8 cellular contexts compared by ENCODE assay signal in the genomic region with DNA sequence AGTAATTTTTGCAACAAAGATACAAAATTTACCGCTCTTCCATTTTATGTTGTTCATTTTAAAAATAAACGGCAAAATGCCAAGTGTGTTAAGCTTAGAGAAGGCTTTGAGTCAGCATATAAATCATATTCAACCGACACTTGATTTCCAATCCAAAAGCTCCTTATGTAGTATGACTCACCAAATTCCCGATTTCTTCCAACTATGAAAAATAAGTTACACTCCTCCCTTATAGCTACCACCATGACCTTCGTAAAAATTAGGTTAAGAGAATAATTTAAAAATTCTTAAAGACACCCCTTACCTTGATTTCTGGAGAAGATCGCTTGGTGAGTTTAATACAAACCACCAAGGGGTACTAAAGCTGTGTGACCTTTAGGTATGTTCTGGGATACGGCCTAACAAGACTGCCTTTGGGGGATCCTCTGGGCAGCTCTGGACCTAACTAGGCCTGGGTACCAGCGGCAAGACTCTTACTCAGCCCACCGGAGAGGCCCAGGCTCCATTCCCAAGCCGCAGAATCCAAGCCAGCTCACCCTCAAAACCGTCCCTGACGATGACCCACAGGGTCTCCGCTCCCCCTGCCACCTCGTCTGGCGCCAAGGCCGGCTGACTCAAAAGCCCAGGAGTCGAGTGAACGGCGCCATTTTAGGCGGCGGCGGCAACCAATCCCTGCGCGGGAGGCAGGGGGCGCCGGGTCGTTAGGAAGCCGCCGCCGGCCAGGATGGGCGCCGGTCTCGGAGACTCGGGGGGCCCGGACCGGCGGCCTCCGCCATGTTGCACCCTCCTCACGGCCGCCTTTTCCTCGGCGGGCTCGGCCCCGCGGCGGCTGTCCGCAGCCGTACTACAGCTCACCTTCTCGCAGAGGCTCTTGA. TPM values are rescaled to one million over a fixed set of nuclear protein-coding genes. Genes with fewer than 3 reads are reported as not detected.
DNase-seq lines count a peak whose midpoint lies in the region; ATAC-seq and TF ChIP-seq lines count a peak whose summit lies in the region.

No MANE protein-coding gene starts in this region.

- peak; percentile 45 for ATAC-seq in GM19452 (IDR thresholded peaks at IDR 0.05; ENCODE audit: unreplicated experiment)
- ATAC-seq in HG03565 (IDR thresholded peaks at IDR 0.05; ENCODE audit: unreplicated experiment) = peak; percentile 11
- ATAC-seq in activated naive CD4-positive, alpha-beta T cell treated with anti-CD3 and anti-CD28 coated beads, Interleukin-2, amount 50 U/mL, for 72 hours = peak; percentile 42 to 43

- peaks cover 7% of the 10 kb centered on the region for H3K36me3 ChIP-seq in CD8-positive, alpha-beta memory T cell (ENCODE audit: insufficient read depth, low read length)
- H3K36me3 ChIP-seq in SJSA1 = peaks cover 47% of the 10 kb centered on the region
- H3K36me3 ChIP-seq in ovary = no peaks in the 10 kb centered on the region
- peaks cover 5% of the 10 kb centered on the region for H3K36me3 ChIP-seq in thymus (ENCODE audit: control insufficient read depth, insufficient read depth)

- peak overlapping the region; percentile 98 to 100 (median 99) for H3K27ac Mint-ChIP-seq in CD8-positive, alpha-beta memory T cell
- peak overlapping the region; percentile 99 for H3K27ac Mint-ChIP-seq in activated naive CD4-positive, alpha-beta T cell treated with anti-CD3 and anti-CD28 coated beads, Interleukin-2, amount 50 U/mL, for 72 hours

- peaks cover 0 to 3% of the 10 kb centered on the region in 2 donors for H3K27me3 Mint-ChIP-seq in CD8-positive, alpha-beta memory T cell

- intact Hi-C loops in head of caudate nucleus (cut with DNase I) = loop anchor here (5.0 kb wide), 3 partner anchors 48 to 147 kb away; a partner anchor contains a TSS
- intact Hi-C loops in ovary (cut with DNase I) = loop anchor here in 2 of 4 donors (5.0 to 10.0 kb wide), 2 partner anchors 48 to 50 kb away; a partner anchor contains a TSS

- WGBS in ovary, 3 donors = 0 to 1% (median 1%) methylated on average over 14 to 49 of the region's 49 CpGs
- WGBS in thymus = under 1% methylated on average over 49 of the region's 49 CpGs

- H3K4me1 Mint-ChIP-seq in CD8-positive, alpha-beta memory T cell = peaks cover 52 to 66% (median 62%) of the 10 kb centered on the region in 3 donors

- peak; percentile 62 to 79 (median 69) for DNase-seq in CD8-positive, alpha-beta memory T cell
- DNase-seq in SJSA1 (ENCODE audit: low read depth in 1 of 2, low spot score in 2 of 2) (peak; percentile 87 to 88), head of caudate nucleus (peak; percentile 15 to 80 (median 62)), ovary (peak; percentile 64 to 83 (median 71))
- peak; percentile 70 to 73 for DNase-seq in activated naive CD4-positive, alpha-beta T cell treated with anti-CD3 and anti-CD28 coated beads, Interleukin-2, amount 50 U/mL, for 72 hours (ENCODE audit: low spot score in 2 of 2)

- peak overlapping the region; percentile 85 for H3K4me3 ChIP-seq in CD8-positive, alpha-beta memory T cell (ENCODE audit: low read length)
- H3K4me3 ChIP-seq in SJSA1 = peak overlapping the region; percentile 90
- peak overlapping the region; percentile 64 for H3K4me3 ChIP-seq in ovary
- H3K4me3 ChIP-seq in thymus (ENCODE audit: low read length) = peak overlapping the region; percentile 90

- peaks cover 47% of the 10 kb centered on the region for H3K4me1 ChIP-seq in CD8-positive, alpha-beta memory T cell (ENCODE audit: insufficient read depth, low read length)
- peaks cover 28% of the 10 kb centered on the region for H3K4me1 ChIP-seq in SJSA1 (replicated peaks)
- peaks cover 18% of the 10 kb centered on the region for H3K4me1 ChIP-seq in ovary (ENCODE audit: insufficient read depth)
- peaks cover 12% of the 10 kb centered on the region for H3K4me1 ChIP-seq in thymus (ENCODE audit: control insufficient read depth, insufficient read depth, low read length)

- CTCF ChIA-PET in CD8-positive, alpha-beta memory T cell (lab: Charles Lee) = interaction anchor here (0.8 to 4.0 kb wide), 14 partner anchors 10 to 362 kb away, joined by 3 to 31 read pairs (median 5); a partner anchor contains a TSS

- peak overlapping the region; percentile 94 to 100 (median 96) for H3K4me3 Mint-ChIP-seq in CD8-positive, alpha-beta memory T cell

- TF ChIP-seq POLR2A in ovary (IDR thresholded peaks at IDR 0.05) = no peak

- H3K9me3 ChIP-seq in CD8-positive, alpha-beta memory T cell (ENCODE audit: low read length) = no peaks in the 10 kb centered on the region
- H3K9me3 ChIP-seq in SJSA1 (replicated peaks) (no peaks in the 10 kb centered on the region), ovary (no peaks in the 10 kb centered on the region), thymus (ENCODE audit: control insufficient read depth) (no peaks in the 10 kb centered on the region)

- H3K9me3 Mint-ChIP-seq in CD8-positive, alpha-beta memory T cell = no peaks in the 10 kb centered on the region
- no peaks in the 10 kb centered on the region for H3K9me3 Mint-ChIP-seq in activated naive CD4-positive, alpha-beta T cell treated with anti-CD3 and anti-CD28 coated beads, Interleukin-2, amount 50 U/mL, for 72 hours

- POLR2A ChIA-PET in CD8-positive, alpha-beta memory T cell (lab: Charles Lee) = interaction anchor here (0.5 to 3.6 kb wide), 16 partner anchors 9 to 1800 kb away, joined by 3 to 41 read pairs (median 5); a partner anchor contains a TSS

- peak in 1 of 3 donors; percentile 47 for TF ChIP-seq CTCF in ovary (IDR thresholded peaks at IDR 0.05)

- no peak for TF ChIP-seq EP300 in ovary (IDR thresholded peaks at IDR 0.05)

- H3K27me3 ChIP-seq in CD8-positive, alpha-beta memory T cell (ENCODE audit: insufficient read depth, low read length, poor library complexity, severe bottlenecking) = no peaks in the 10 kb centered on the region
- H3K27me3 ChIP-seq in SJSA1 (replicated peaks) (no peaks in the 10 kb centered on the region), ovary (no peaks in the 10 kb centered on the region), thymus (ENCODE audit: control insufficient read depth, insufficient read depth) (no peaks in the 10 kb centered on the region)

- peaks cover 0 to 47% (median 8%) of the 10 kb centered on the region in 3 donors for H3K36me3 Mint-ChIP-seq in CD8-positive, alpha-beta memory T cell
- peaks cover 35 to 47% of the 10 kb centered on the region in 2 donors for H3K36me3 Mint-ChIP-seq in activated naive CD4-positive, alpha-beta T cell treated with anti-CD3 and anti-CD28 coated beads, Interleukin-2, amount 50 U/mL, for 72 hours

- peak overlapping the region; percentile 99 for H3K27ac ChIP-seq in CD8-positive, alpha-beta memory T cell (ENCODE audit: low read depth, low read length)
- H3K27ac ChIP-seq in SJSA1 (peak overlapping the region; percentile 95), ovary (peak overlapping the region; percentile 99), thymus (ENCODE audit: low read depth) (peak overlapping the region; percentile 99)

RNA-seq across cellular contexts. Expression of a gene that starts 0.7 kb away (rescaled TPM):
- 100 to 1,000 TPM; 189 to 210 TPM for total RNA-seq in CD8-positive, alpha-beta memory T cell
- polyA plus RNA-seq in CD8-positive, alpha-beta memory T cell = 232 TPM
- 445 and 446 TPM in 2 replicates for total RNA-seq in SJSA1 (2014; rRNA removed; shearing (Covaris generic))
- total RNA-seq in activated naive CD4-positive, alpha-beta T cell treated with anti-CD3 and anti-CD28 coated beads, Interleukin-2, amount 50 U/mL, for 72 hours = 100 to 1,000 TPM; 133 to 148 TPM
- total RNA-seq in ovary = 100 to 1,000 TPM in 2 of 7 donors, 10 to 100 TPM in 5; 76.1 to 142 (median 91.6) TPM
- polyA plus RNA-seq in ovary (10 to 100 TPM; 28.0 to 81.7 TPM), thymus (62.9 TPM)

RNA-seq across cellular contexts. Expression of a gene that starts 48.4 kb away (rescaled TPM):
- 100 to 1,000 TPM; 264 to 280 TPM for total RNA-seq in CD8-positive, alpha-beta memory T cell
- polyA plus RNA-seq in CD8-positive, alpha-beta memory T cell = 1,187 TPM
- total RNA-seq in SJSA1 (2014; rRNA removed; shearing (Covaris generic)) = 636 and 814 TPM in 2 replicates
- 100 to 1,000 TPM; 156 to 291 TPM for total RNA-seq in activated naive CD4-positive, alpha-beta T cell treated with anti-CD3 and anti-CD28 coated beads, Interleukin-2, amount 50 U/mL, for 72 hours
- total RNA-seq in ovary = 100 to 1,000 TPM; 263 to 464 (median 361) TPM
- polyA plus RNA-seq in ovary (1,000 to 10,000 TPM in 1 of 2 donors, 100 to 1,000 TPM in 1; 751 to 1,077 TPM), thymus (387 TPM)

Comparison
In these comparisons a context has a peak if more than half of its experiments do, and no peak if none do; other contexts are left out.
1. Peak in every context shown above with its lines: DNase-seq, ATAC-seq, H3K4me3 ChIP-seq and H3K27ac ChIP-seq.